Comparison of ENCODE assay signal across 19 cellular contexts in genomic region chr13:33884506-33885221, GRCh38.
DNase-seq lines count a peak whose midpoint lies in the region; ATAC-seq and TF ChIP-seq lines count a peak whose summit lies in the region.
"Had no signal": no experiment of that assay in that cellular context is flagged by ENCODE, and none has a peak within 500 bp of the region (broad histone marks: within the 10 kb centered on the region; RNA-seq: fewer than 3 reads in every experiment).

No MANE protein-coding gene starts in this region.

- H3K36me3 Mint-ChIP-seq in type B pancreatic cell, result peaks cover 9% of the 10 kb centered on the region

- intact Hi-C loops in sigmoid colon (cut with DNase I) (no loop called here), left ventricle myocardium superior (cut with micrococcal nuclease) (no loop called here)

- H3K27ac Mint-ChIP-seq in type B pancreatic cell, result no peak overlapping the region

- peaks cover 10% of the 10 kb centered on the region for H3K4me1 Mint-ChIP-seq in type B pancreatic cell (ENCODE audit: unreplicated experiment)

- H3K36me3 ChIP-seq in neural cell (ENCODE audit: insufficient read depth, low read length) (no peaks in the 10 kb centered on the region), sigmoid colon (no peaks in the 10 kb centered on the region), HAP-1 (replicated peaks) (no peaks in the 10 kb centered on the region)

- H3K4me1 ChIP-seq in sigmoid colon (no peaks in the 10 kb centered on the region), HAP-1 (peaks cover 14% of the 10 kb centered on the region)

- TF ChIP-seq CTCF in neural cell (IDR thresholded peaks at IDR 0.05; ENCODE audit: poor library complexity, severe bottlenecking) (no peak), type B pancreatic cell (conservative IDR thresholded peaks at IDR 0.05) (no peak), sigmoid colon (IDR thresholded peaks at IDR 0.05) (no peak)

- TF ChIP-seq RAD21 in neural cell (conservative IDR thresholded peaks at IDR 0.05), result no peak

- H3F3A ChIP-seq in neural cell (ENCODE audit: insufficient read depth, low read length, poor library complexity, severe bottlenecking), result no peaks in the 10 kb centered on the region

- H3K4me3 Mint-ChIP-seq in type B pancreatic cell, result peak overlapping the region; percentile 57

- WGBS in sigmoid colon, 2 donors, result 91% methylated on average over 12 of the region's 12 CpGs

- no peak overlapping the region for H3K4me2 ChIP-seq in neural cell (ENCODE audit: low read length)

- H3K4me3 ChIP-seq in neural cell (ENCODE audit: low read length), result no peak overlapping the region
- no peak overlapping the region for H3K4me3 ChIP-seq in sigmoid colon
- H3K4me3 ChIP-seq in HAP-1, result no peak overlapping the region
- H3K4me3 ChIP-seq: K562 had no signal

- peak overlapping the region; percentile 37 for H3K27ac ChIP-seq in neural cell (ENCODE audit: low read length)
- H3K27ac ChIP-seq in sigmoid colon, result no peak overlapping the region
- H3K27ac ChIP-seq: 22Rv1 had no signal

- H2AFZ ChIP-seq in neural cell (ENCODE audit: low read depth, low read length), result no peak overlapping the region

- H3K9me3 ChIP-seq in neural cell (ENCODE audit: low read length) (no peaks in the 10 kb centered on the region), sigmoid colon (no peaks in the 10 kb centered on the region), HAP-1 (no peaks in the 10 kb centered on the region)

- no peak for TF ChIP-seq POLR2A in sigmoid colon (IDR thresholded peaks at IDR 0.05)

- H3K9me2 ChIP-seq in neural cell (ENCODE audit: insufficient read depth, low read length), result no peaks in the 10 kb centered on the region

- no peaks in the 10 kb centered on the region for H3K27me3 ChIP-seq in neural cell (ENCODE audit: insufficient read depth, low read depth, low read length)
- no peaks in the 10 kb centered on the region for H3K27me3 ChIP-seq in sigmoid colon
- H3K27me3 ChIP-seq in HAP-1 (ENCODE audit: low read depth), result no peaks in the 10 kb centered on the region

- ATAC-seq in SK-N-SH treated with all-trans-retinoic acid at 6 μM for 48 hours (no peak), left ventricle myocardium superior (no peak)
- ATAC-seq: K562, PC-3 had no signal

- H3K9me3 Mint-ChIP-seq in type B pancreatic cell, result no peaks in the 10 kb centered on the region

- no peaks in the 10 kb centered on the region for H3K27me3 Mint-ChIP-seq in type B pancreatic cell

- H4K20me1 ChIP-seq in neural cell (ENCODE audit: insufficient read depth), result no peaks in the 10 kb centered on the region

- TF ChIP-seq EP300 in neural cell (conservative IDR thresholded peaks at IDR 0.05; ENCODE audit: poor library complexity, severe bottlenecking), result no peak
- no peak for TF ChIP-seq EP300 in sigmoid colon (IDR thresholded peaks at IDR 0.05)

- H3K79me2 ChIP-seq in neural cell (replicated peaks; ENCODE audit: insufficient read depth, low read length), result no peaks in the 10 kb centered on the region

- DNase-seq in NCI-H1092 treated with DMSO at 0.1 percent for 48 hours (lab: John Stamatoyannopoulos, UW) (peak; percentile 52), NCI-H1092 (lab: John Stamatoyannopoulos, UW) (no peak), type B pancreatic cell (ENCODE audit: extremely low spot score, unreplicated experiment) (no peak), sigmoid colon (no peak), HAP-1 (ENCODE audit: low spot score in 2 of 2) (no peak), left ventricle myocardium superior (no peak)
- DNase-seq: AML-193, DMS79 treated with DMSO at 0.1 percent for 48 hours, NCI-H1436, NCI-H2081, NCI-H2171 treated with DMSO at 0.1 percent for 48 hours, NCI-H774, PC-3, RPMI8226, SHP77 treated with DMSO at 0.1 percent for 48 hours had no signal

- H3K9ac ChIP-seq in neural cell (ENCODE audit: low read length), result no peak overlapping the region

- in situ Hi-C loops in HAP-1 (cut with MboI; ENCODE audit: low sequenced_read_pairs), result no loop called here

TF ChIP-seq in SK-N-SH treated with all-trans-retinoic acid at 6 μM for 48 hours, 23 proteins besides CTCF, POLR2A, EP300 and RAD21:
- TF ChIP-seq TSHZ2 (CRISPR knock-in tag; IDR thresholded peaks at IDR 0.05) (no peak), GLIS3 (CRISPR knock-in tag; IDR thresholded peaks at IDR 0.05) (no peak), TOX (CRISPR knock-in tag; IDR thresholded peaks at IDR 0.05; ENCODE audit: borderline replicate concordance) (no peak), OSR1 (CRISPR knock-in tag; IDR thresholded peaks at IDR 0.05) (no peak), ZNF70 (CRISPR knock-in tag; IDR thresholded peaks at IDR 0.05) (no peak), ZFP30 (CRISPR knock-in tag; IDR thresholded peaks at IDR 0.05) (no peak), ISL1 (CRISPR knock-in tag; IDR thresholded peaks at IDR 0.05) (no peak), TCF4 (CRISPR knock-in tag; IDR thresholded peaks at IDR 0.05; ENCODE audit: borderline replicate concordance) (peak; percentile 25; the same call in 1 of the 2 replicates)
TF ChIP-seq in SK-N-SH treated with all-trans-retinoic acid at 6 μM for 48 hours: peak in this region for 1.

TF ChIP-seq in neural cell, 6 proteins besides CTCF, POLR2A, EP300 and RAD21:
- TF ChIP-seq REST (IDR thresholded peaks at IDR 0.05; ENCODE audit: borderline replicate concordance) (no peak), TAF1 (IDR thresholded peaks at IDR 0.05; ENCODE audit: low read depth) (no peak), SMC3 (conservative IDR thresholded peaks at IDR 0.05; ENCODE audit: poor library complexity) (no peak)
